Comparison of ENCODE assay signal across 8 cellular contexts in genomic region chr3:196178993-196179379, GRCh38. TPM values are rescaled to one million over a fixed set of nuclear protein-coding genes. Genes with fewer than 3 reads are reported as not detected.
DNase-seq lines count a peak whose midpoint lies in the region; ATAC-seq and TF ChIP-seq lines count a peak whose summit lies in the region.

No MANE protein-coding gene starts in this region.

- H3K79me2 ChIP-seq in mammary epithelial cell (ENCODE audit: insufficient read depth, low read length), result no peaks in the 10 kb centered on the region

- H3K27me3 ChIP-seq in mammary epithelial cell (ENCODE audit: insufficient read depth, low read length) (no peaks in the 10 kb centered on the region), breast epithelium (no peaks in the 10 kb centered on the region), mucosa of rectum (ENCODE audit: control insufficient read depth in 2 of 2, insufficient read depth in 2 of 2, low read length in 2 of 2) (no peaks in the 10 kb centered on the region), transverse colon (no peaks in the 10 kb centered on the region), MG63 (no peaks in the 10 kb centered on the region)

- H3K9ac ChIP-seq in mammary epithelial cell (ENCODE audit: insufficient read depth, low read length) (no peak overlapping the region), mucosa of rectum (ENCODE audit: low read depth in 1 of 2, low read length in 2 of 2) (peak overlapping the region in 1 of 2 donors; percentile 56)

- peak overlapping the region; percentile 87 to 97 for H3K27ac Mint-ChIP-seq in activated naive CD4-positive, alpha-beta T cell treated with anti-CD3 and anti-CD28 coated beads, Interleukin-2, amount 50 U/mL, for 72 hours

- H3K36me3 ChIP-seq in mammary epithelial cell (ENCODE audit: insufficient read depth, low read length) (no peaks in the 10 kb centered on the region), breast epithelium (no peaks in the 10 kb centered on the region), mucosa of rectum (ENCODE audit: control insufficient read depth in 2 of 2, insufficient read depth in 2 of 2, low read length in 2 of 2) (no peaks in the 10 kb centered on the region), transverse colon (no peaks in the 10 kb centered on the region), MG63 (no peaks in the 10 kb centered on the region)

- H4K20me1 ChIP-seq in mammary epithelial cell (ENCODE audit: insufficient read depth, low read length), result no peaks in the 10 kb centered on the region

- BruUV-seq in mammary epithelial cell (replicated peaks; lab: Mats Ljungman, UMichigan), result no TSS peak

- in situ Hi-C loops in mammary epithelial cell (cut with MboI; ENCODE audit: low sequenced_read_pairs in 2 of 2), result loop anchor here in 1 of 2 donors (25.0 kb wide), 1 partner anchor 342 kb away; no protein-coding TSS in a partner anchor
- in situ Hi-C loops in transverse colon (cut with MboI; ENCODE audit: low pct_ligation_motif_present in 1 of 4, low pct_unique_long_range_greater_than_20kb in 1 of 4, low sequenced_read_pairs in 3 of 4), result no loop called here

- ATAC-seq in activated naive CD4-positive, alpha-beta T cell treated with anti-CD3 and anti-CD28 coated beads, Interleukin-2, amount 50 U/mL, for 72 hours, result no peak
- ATAC-seq in HG03025 (IDR thresholded peaks at IDR 0.05; ENCODE audit: low FRiP score, unreplicated experiment), result no peak
- no peak for ATAC-seq in HG02981 (IDR thresholded peaks at IDR 0.05; ENCODE audit: unreplicated experiment)

- intact Hi-C loops in mammary epithelial cell (cut with micrococcal nuclease), result loop anchor here (2.0 to 5.0 kb wide), 2 partner anchors 40 to 97 kb away; partner anchors contain the start of gene TFRC
- intact Hi-C loops in breast epithelium (cut with DNase I; ENCODE audit: low total_unique reads), result loop anchor here (5.0 kb wide), 1 partner anchor 743 kb away; no protein-coding TSS in a partner anchor
- intact Hi-C loops in transverse colon (cut with DNase I; ENCODE audit: low total_unique reads), result no loop called here

- WGBS in mammary epithelial cell (ENCODE audit: low coverage, missing lambda C conversion rate), result 20% methylated on average over 6 of the region's 6 CpGs
- WGBS in transverse colon (ENCODE audit: low coverage in 1 of 2), 2 donors, result 46 to 55% methylated on average over 6 of the region's 6 CpGs

- TF ChIP-seq CTCF in mammary epithelial cell (conservative IDR thresholded peaks at IDR 0.05 in 1 of 2, IDR thresholded peaks at IDR 0.05 in 1 of 2; ENCODE audit: extremely low read depth in 1 of 2, insufficient read depth in 1 of 2, low read depth in 1 of 2, low read length in 2 of 2) (no peak), breast epithelium (IDR thresholded peaks at IDR 0.05) (no peak), transverse colon (IDR thresholded peaks at IDR 0.05) (no peak)

- no peak for DNase-seq in mammary epithelial cell
- no peak for DNase-seq in breast epithelium (ENCODE audit: low spot score in 2 of 2)
- no peak for DNase-seq in activated naive CD4-positive, alpha-beta T cell treated with anti-CD3 and anti-CD28 coated beads, Interleukin-2, amount 50 U/mL, for 72 hours (ENCODE audit: low spot score in 2 of 2)
- DNase-seq in transverse colon, result no peak
- DNase-seq in MG63, result no peak

- H3K4me3 ChIP-seq in mammary epithelial cell (replicated peaks in 1 of 3; ENCODE audit: insufficient read depth in 1 of 3, low read depth in 2 of 3, low read length in 3 of 3) (peak overlapping the region in 2 of 3 experiments; percentile 11 to 18), breast epithelium (no peak overlapping the region), mucosa of rectum (ENCODE audit: low read length in 2 of 2) (peak overlapping the region in 1 of 2 donors; percentile 32), transverse colon (peak overlapping the region in 1 of 4 donors; percentile 7), MG63 (no peak overlapping the region)

- H3K9me3 Mint-ChIP-seq in activated naive CD4-positive, alpha-beta T cell treated with anti-CD3 and anti-CD28 coated beads, Interleukin-2, amount 50 U/mL, for 72 hours, result no peaks in the 10 kb centered on the region

- H3K4me1 ChIP-seq in mammary epithelial cell (ENCODE audit: insufficient read depth, low read length), result peaks cover 21% of the 10 kb centered on the region
- no peaks in the 10 kb centered on the region for H3K4me1 ChIP-seq in breast epithelium
- H3K4me1 ChIP-seq in mucosa of rectum (ENCODE audit: control insufficient read depth in 2 of 2, insufficient read depth in 2 of 2, low read length in 2 of 2), result peaks cover 32 to 45% of the 10 kb centered on the region in 2 donors
- H3K4me1 ChIP-seq in transverse colon, result peaks cover 6 to 59% (median 33%) of the 10 kb centered on the region in 4 donors

- peak overlapping the region; percentile 91 for H2AFZ ChIP-seq in mammary epithelial cell (ENCODE audit: low read depth, low read length)

- no peak for TF ChIP-seq EP300 in transverse colon (IDR thresholded peaks at IDR 0.05; ENCODE audit: low read depth)

- H3K36me3 Mint-ChIP-seq in activated naive CD4-positive, alpha-beta T cell treated with anti-CD3 and anti-CD28 coated beads, Interleukin-2, amount 50 U/mL, for 72 hours, result peaks cover 0 to 4% of the 10 kb centered on the region in 2 donors

- H3K4me2 ChIP-seq in mammary epithelial cell (ENCODE audit: insufficient read depth, low read depth, low read length), result peak overlapping the region; percentile 63

- no peak for TF ChIP-seq POLR2A in breast epithelium (IDR thresholded peaks at IDR 0.05)
- TF ChIP-seq POLR2A in transverse colon (IDR thresholded peaks at IDR 0.05), result no peak

- dilution Hi-C loops in mammary epithelial cell (cut with HindIII; ENCODE audit: low sequenced_read_pairs), result loop anchor here (5.0 kb wide), 2 partner anchors 72 to 102 kb away; no protein-coding TSS in a partner anchor

- CTCF ChIA-PET in mammary epithelial cell (lab: Charles Lee; ENCODE audit: low non-redundant PET), result no interaction called here

- H3K27ac ChIP-seq in mammary epithelial cell (ENCODE audit: insufficient read depth, low read depth, low read length) (peak overlapping the region; percentile 50), breast epithelium (no peak overlapping the region), mucosa of rectum (ENCODE audit: low read depth in 2 of 2, low read length in 2 of 2) (peak overlapping the region; percentile 77 to 84), transverse colon (peak overlapping the region; percentile 72 to 84 (median 78))

- no peaks in the 10 kb centered on the region for H3K9me3 ChIP-seq in mammary epithelial cell (replicated peaks; ENCODE audit: insufficient read depth, low read length)
- H3K9me3 ChIP-seq in breast epithelium, result no peaks in the 10 kb centered on the region
- no peaks in the 10 kb centered on the region for H3K9me3 ChIP-seq in mucosa of rectum (ENCODE audit: control insufficient read depth in 2 of 2, low read length in 2 of 2)
- H3K9me3 ChIP-seq in transverse colon, result no peaks in the 10 kb centered on the region
- H3K9me3 ChIP-seq in MG63, result no peaks in the 10 kb centered on the region

RNA-seq across cellular contexts. Expression of gene ZDHHC19, which starts 32.2 kb away (rescaled TPM):
- total RNA-seq in mammary epithelial cell (not detected), breast epithelium (not detected), transverse colon (not detected)
- polyA plus RNA-seq in mammary epithelial cell, result not detected
- polyA minus RNA-seq in mammary epithelial cell, result not detected
- not detected for total RNA-seq in activated naive CD4-positive, alpha-beta T cell treated with anti-CD3 and anti-CD28 coated beads, Interleukin-2, amount 50 U/mL, for 72 hours
- total RNA-seq in MG63 (2014; rRNA removed; shearing (Covaris generic); ENCODE audit: low replicate concordance), result not detected in 2 replicates

RNA-seq across cellular contexts. Expression of gene SLC51A, which starts 37.3 kb away (rescaled TPM):
- total RNA-seq in mammary epithelial cell (not detected), breast epithelium (not detected), transverse colon (100 to 1,000 TPM in 1 of 4 donors, 10 to 100 TPM in 2, 1 to 10 TPM in 1; 7.2 to 123 (median 40.5) TPM)
- not detected for polyA plus RNA-seq in mammary epithelial cell
- not detected for polyA minus RNA-seq in mammary epithelial cell
- not detected for total RNA-seq in activated naive CD4-positive, alpha-beta T cell treated with anti-CD3 and anti-CD28 coated beads, Interleukin-2, amount 50 U/mL, for 72 hours
- not detected in 2 replicates for total RNA-seq in MG63 (2014; rRNA removed; shearing (Covaris generic); ENCODE audit: low replicate concordance)

Comparison
In these comparisons a context has a peak if more than half of its experiments do, and no peak if none do; other contexts are left out.
1. H3K27ac ChIP-seq: peak in mammary epithelial cell (single experiment), mucosa of rectum (2 of 2) and transverse colon (4 of 4); none in breast epithelium (0 of 2).
2. H3K4me3 ChIP-seq: peak in mammary epithelial cell (2 of 3); none in breast epithelium (0 of 3) and MG63 (single experiment).